ENCODE assay signal across 12 cellular contexts in the genomic region with DNA sequence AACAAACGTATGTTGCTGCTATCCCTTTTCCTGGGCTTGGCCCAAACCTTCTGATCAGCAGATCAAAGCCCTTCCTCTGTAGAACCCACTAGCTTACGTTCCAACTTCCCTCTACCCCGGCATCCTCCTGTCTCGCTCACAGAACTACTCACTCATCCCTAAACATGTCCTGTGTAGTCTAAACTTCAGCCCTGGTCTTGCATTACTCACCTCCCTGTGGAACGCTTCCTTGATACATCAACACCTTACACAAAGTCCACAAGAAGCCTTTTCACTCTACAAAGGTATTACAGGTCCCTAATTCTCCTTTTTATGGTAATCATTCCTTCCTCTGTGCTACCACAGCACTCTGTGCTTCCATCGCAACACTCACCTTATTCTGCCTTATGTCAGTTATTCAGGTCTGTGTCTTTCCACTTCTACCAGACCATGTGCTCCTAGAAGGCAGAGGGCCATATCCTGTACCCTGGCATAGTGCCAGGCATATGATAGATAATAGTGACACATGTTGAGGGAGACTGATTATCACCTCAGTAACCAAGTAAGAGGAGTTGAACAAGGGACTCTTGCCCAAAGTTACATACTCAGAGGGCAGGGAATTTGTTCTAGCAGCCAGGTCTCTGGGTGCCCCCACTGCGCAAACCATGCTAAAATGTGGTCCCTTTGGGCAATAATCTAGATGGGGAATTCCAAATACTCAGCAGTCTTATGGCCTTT. TPM values are rescaled to one million over a fixed set of nuclear protein-coding genes. Genes with fewer than 3 reads are reported as not detected.
DNase-seq lines count a peak whose midpoint lies in the region; ATAC-seq and TF ChIP-seq lines count a peak whose summit lies in the region.
"Had no signal": no experiment of that assay in that cellular context is flagged by ENCODE, and none has a peak within 500 bp of the region (broad histone marks: within the 10 kb centered on the region; RNA-seq: fewer than 3 reads in every experiment).

No MANE protein-coding gene starts in this region.

- H3K9me3 Mint-ChIP-seq in activated CD4-positive, alpha-beta T cell treated with anti-CD3 and anti-CD28 coated beads, Interleukin-2, amount 10 ng/mL, durations not matched to agents 7 days and 5 days: no peaks in the 10 kb centered on the region
- H3K9me3 Mint-ChIP-seq in T-cell: no peaks in the 10 kb centered on the region

- CTCF ChIA-PET in activated CD4-positive, alpha-beta T cell treated with anti-CD3 and anti-CD28 coated beads, Interleukin-2, amount 10 ng/mL, durations not matched to agents 7 days and 5 days (lab: Charles Lee): interaction anchor here (0.6 kb wide), 1 partner anchor 88 kb away, joined by 4 read pairs; no protein-coding TSS in a partner anchor
- CTCF ChIA-PET in T-cell (lab: Charles Lee): no interaction called here

- ATAC-seq in T-cell (replicated peaks in 1 of 4): no peak
- no peak for ATAC-seq in GM18867 (IDR thresholded peaks at IDR 0.05; ENCODE audit: unreplicated experiment)
- ATAC-seq: body of pancreas, upper lobe of right lung had no signal

- H3K27ac Mint-ChIP-seq in activated CD4-positive, alpha-beta T cell treated with anti-CD3 and anti-CD28 coated beads, Interleukin-2, amount 10 ng/mL, durations not matched to agents 7 days and 5 days: peak overlapping the region; percentile 3
- no peak overlapping the region for H3K27ac Mint-ChIP-seq in T-cell

- TF ChIP-seq POLR2A in uterus (IDR thresholded peaks at IDR 0.05): no peak

- no peak for DNase-seq in activated CD4-positive, alpha-beta T cell treated with anti-CD3 and anti-CD28 coated beads, Interleukin-2, amount 10 ng/mL, durations not matched to agents 7 days and 5 days
- DNase-seq in activated CD4-positive, alpha-beta T cell treated with anti-CD3 and anti-CD28 coated beads for 4 hours: no peak
- peak; percentile 96 for DNase-seq in OCI-M1 (lab: John Stamatoyannopoulos, UW)
- no peak for DNase-seq in left ventricle myocardium inferior
- no peak for DNase-seq in uterus
- no peak for DNase-seq in NCI-H1930 (lab: John Stamatoyannopoulos, UW)
- no peak for DNase-seq in T-cell
- DNase-seq: body of pancreas, NCI-H1436 treated with DMSO at 0.1 percent for 48 hours, psoas muscle, upper lobe of right lung had no signal

- peaks cover 31% of the 10 kb centered on the region for H3K36me3 Mint-ChIP-seq in activated CD4-positive, alpha-beta T cell treated with anti-CD3 and anti-CD28 coated beads, Interleukin-2, amount 10 ng/mL, durations not matched to agents 7 days and 5 days (ENCODE audit: low read depth)
- peaks cover 3% of the 10 kb centered on the region for H3K36me3 Mint-ChIP-seq in T-cell

- no peak overlapping the region for H3K4me3 ChIP-seq in left ventricle myocardium inferior
- H3K4me3 ChIP-seq in uterus: no peak overlapping the region
- H3K4me3 ChIP-seq: body of pancreas, psoas muscle, upper lobe of right lung had no signal

- peaks cover 50% of the 10 kb centered on the region for H3K4me1 Mint-ChIP-seq in activated CD4-positive, alpha-beta T cell treated with anti-CD3 and anti-CD28 coated beads, Interleukin-2, amount 10 ng/mL, durations not matched to agents 7 days and 5 days
- peaks cover 3 to 16% (median 14%) of the 10 kb centered on the region in 3 donors for H3K4me1 Mint-ChIP-seq in T-cell

- no peaks in the 10 kb centered on the region for H3K27me3 Mint-ChIP-seq in activated CD4-positive, alpha-beta T cell treated with anti-CD3 and anti-CD28 coated beads, Interleukin-2, amount 10 ng/mL, durations not matched to agents 7 days and 5 days
- no peaks in the 10 kb centered on the region for H3K27me3 Mint-ChIP-seq in T-cell

- no peak overlapping the region for H3K4me3 Mint-ChIP-seq in activated CD4-positive, alpha-beta T cell treated with anti-CD3 and anti-CD28 coated beads, Interleukin-2, amount 10 ng/mL, durations not matched to agents 7 days and 5 days
- no peak overlapping the region for H3K4me3 Mint-ChIP-seq in T-cell

- H3K36me3 ChIP-seq in left ventricle myocardium inferior (peaks cover 9% of the 10 kb centered on the region), uterus (no peaks in the 10 kb centered on the region)

- intact Hi-C loops in left ventricle myocardium inferior (cut with micrococcal nuclease) (no loop called here), uterus (cut with DNase I; ENCODE audit: low total_unique reads) (no loop called here)

- H3K27me3 ChIP-seq in left ventricle myocardium inferior (ENCODE audit: low read depth) (no peaks in the 10 kb centered on the region), uterus (no peaks in the 10 kb centered on the region)
- H3K27me3 ChIP-seq: body of pancreas, upper lobe of right lung had no signal

- POLR2A ChIA-PET in activated CD4-positive, alpha-beta T cell treated with anti-CD3 and anti-CD28 coated beads, Interleukin-2, amount 10 ng/mL, durations not matched to agents 7 days and 5 days (lab: Charles Lee): no interaction called here
- POLR2A ChIA-PET in T-cell (lab: Charles Lee): no interaction called here

- peaks cover 49% of the 10 kb centered on the region for H3K4me1 ChIP-seq in left ventricle myocardium inferior
- no peaks in the 10 kb centered on the region for H3K4me1 ChIP-seq in uterus
- H3K4me1 ChIP-seq: body of pancreas had no signal

- H3K9me3 ChIP-seq in left ventricle myocardium inferior (replicated peaks): no peaks in the 10 kb centered on the region
- no peaks in the 10 kb centered on the region for H3K9me3 ChIP-seq in uterus
- H3K9me3 ChIP-seq: body of pancreas, psoas muscle, upper lobe of right lung had no signal

- TF ChIP-seq CTCF in left ventricle myocardium inferior (IDR thresholded peaks at IDR 0.05; ENCODE audit: borderline replicate concordance) (no peak), uterus (IDR thresholded peaks at IDR 0.05) (no peak)

- peak overlapping the region; percentile 54 for H3K27ac ChIP-seq in left ventricle myocardium inferior (replicated peaks)
- peak overlapping the region; percentile 2 to 25 for H3K27ac ChIP-seq in uterus
- H3K27ac ChIP-seq: body of pancreas, psoas muscle, upper lobe of right lung had no signal

RNA-seq across cellular contexts. Expression of a gene that starts 41.6 kb away (rescaled TPM):
- 10 to 100 TPM; 13.0 to 13.2 TPM for total RNA-seq in activated CD4-positive, alpha-beta T cell treated with anti-CD3 and anti-CD28 coated beads, Interleukin-2, amount 10 ng/mL, durations not matched to agents 7 days and 5 days
- total RNA-seq in left ventricle myocardium inferior: 5.8 TPM
- total RNA-seq in uterus: 10 to 100 TPM in 2 of 4 donors, 1 to 10 TPM in 2; 5.4 to 25.3 (median 10.3) TPM
- total RNA-seq in T-cell: 10 to 100 TPM; 14.3 to 18.1 (median 15.4) TPM

RNA-seq across cellular contexts. Expression of a gene that starts 41.9 kb away (rescaled TPM):
- 1 to 10 TPM; 8.9 TPM for total RNA-seq in activated CD4-positive, alpha-beta T cell treated with anti-CD3 and anti-CD28 coated beads, Interleukin-2, amount 10 ng/mL, durations not matched to agents 7 days and 5 days
- total RNA-seq in left ventricle myocardium inferior: 8.6 TPM
- total RNA-seq in uterus: 10 to 100 TPM in 2 of 4 donors, 1 to 10 TPM in 2; 6.2 to 12.4 (median 10.6) TPM
- 10 to 100 TPM in 2 of 5 donors, 1 to 10 TPM in 3; 3.4 to 13.2 (median 9.7) TPM for total RNA-seq in T-cell
